Comparison of ENCODE assay signal across 1 cellular context in genomic region chr1:234393190-234393589, GRCh38.
TF ChIP-seq lines count a peak whose summit lies in the region.

No MANE protein-coding gene starts in this region.

TF ChIP-seq in GM12878, 131 proteins besides CTCF, POLR2A, EP300 and RAD21:
- TF ChIP-seq BHLHE40 (IDR thresholded peaks at IDR 0.05; ENCODE audit: borderline replicate concordance in 1 of 2, low read depth in 2 of 2, low read length in 1 of 2) (no peak), ZSCAN29 (IDR thresholded peaks at IDR 0.05) (no peak), KDM1A (IDR thresholded peaks at IDR 0.05; ENCODE audit: borderline replicate concordance) (no peak), CHD2 (IDR thresholded peaks at IDR 0.05; ENCODE audit: borderline replicate concordance, low read depth, low read length) (no peak), POLR2AphosphoS5 (IDR thresholded peaks at IDR 0.05; ENCODE audit: low read length) (no peak)
- TF ChIP-seq, protein P1, sequence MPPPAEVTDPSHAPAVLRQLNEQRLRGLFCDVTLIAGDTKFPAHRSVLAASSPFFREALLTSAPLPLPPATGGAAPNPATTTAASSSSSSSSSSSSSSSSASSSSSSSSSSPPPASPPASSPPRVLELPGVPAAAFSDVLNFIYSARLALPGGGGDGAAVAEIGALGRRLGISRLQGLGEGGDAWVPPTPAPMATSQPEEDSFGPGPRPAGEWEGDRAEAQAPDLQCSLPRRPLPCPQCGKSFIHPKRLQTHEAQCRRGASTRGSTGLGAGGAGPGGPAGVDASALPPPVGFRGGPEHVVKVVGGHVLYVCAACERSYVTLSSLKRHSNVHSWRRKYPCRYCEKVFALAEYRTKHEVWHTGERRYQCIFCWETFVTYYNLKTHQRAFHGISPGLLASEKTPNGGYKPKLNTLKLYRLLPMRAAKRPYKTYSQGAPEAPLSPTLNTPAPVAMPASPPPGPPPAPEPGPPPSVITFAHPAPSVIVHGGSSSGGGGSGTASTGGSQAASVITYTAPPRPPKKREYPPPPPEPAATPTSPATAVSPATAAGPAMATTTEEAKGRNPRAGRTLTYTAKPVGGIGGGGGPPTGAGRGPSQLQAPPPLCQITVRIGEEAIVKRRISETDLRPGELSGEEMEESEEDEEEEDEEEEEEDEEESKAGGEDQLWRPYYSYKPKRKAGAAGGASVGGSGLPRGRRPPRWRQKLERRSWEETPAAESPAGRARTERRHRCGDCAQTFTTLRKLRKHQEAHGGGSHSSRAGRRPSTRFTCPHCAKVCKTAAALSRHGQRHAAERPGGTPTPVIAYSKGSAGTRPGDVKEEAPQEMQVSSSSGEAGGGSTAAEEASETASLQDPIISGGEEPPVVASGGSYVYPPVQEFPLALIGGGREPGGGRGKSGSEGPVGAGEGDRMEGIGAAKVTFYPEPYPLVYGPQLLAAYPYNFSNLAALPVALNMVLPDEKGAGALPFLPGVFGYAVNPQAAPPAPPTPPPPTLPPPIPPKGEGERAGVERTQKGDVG (CRISPR knock-in tag; IDR thresholded peaks at IDR 0.05), result no peak
- TF ChIP-seq, protein P2, sequence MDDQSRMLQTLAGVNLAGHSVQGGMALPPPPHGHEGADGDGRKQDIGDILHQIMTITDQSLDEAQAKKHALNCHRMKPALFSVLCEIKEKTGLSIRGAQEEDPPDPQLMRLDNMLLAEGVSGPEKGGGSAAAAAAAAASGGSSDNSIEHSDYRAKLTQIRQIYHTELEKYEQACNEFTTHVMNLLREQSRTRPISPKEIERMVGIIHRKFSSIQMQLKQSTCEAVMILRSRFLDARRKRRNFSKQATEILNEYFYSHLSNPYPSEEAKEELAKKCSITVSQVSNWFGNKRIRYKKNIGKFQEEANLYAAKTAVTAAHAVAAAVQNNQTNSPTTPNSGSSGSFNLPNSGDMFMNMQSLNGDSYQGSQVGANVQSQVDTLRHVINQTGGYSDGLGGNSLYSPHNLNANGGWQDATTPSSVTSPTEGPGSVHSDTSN (IDR thresholded peaks at IDR 0.05; ENCODE audit: insufficient replicate concordance, low read depth, low read length), result no peak
